8 cellular contexts compared by ENCODE assay signal in genomic region chr17:7260601-7261376, GRCh38. TPM values are rescaled to one million over a fixed set of nuclear protein-coding genes. Genes with fewer than 3 reads are reported as not detected.
A peak's percentile ranks its signal among the peaks of the same experiment; 100 is the strongest.
DNase-seq lines count a peak whose midpoint lies in the region; ATAC-seq and TF ChIP-seq lines count a peak whose summit lies in the region.

No MANE protein-coding gene starts in this region.

- H3K4me3 ChIP-seq in AG04450 (ENCODE audit: low read depth, low read length) (peak overlapping the region; percentile 40; the same call in 1 of the 2 replicates), heart right ventricle (peak overlapping the region; percentile 35 to 61 (median 52))

- H3K9me3 ChIP-seq in AG04450 (ENCODE audit: control insufficient read depth, insufficient read depth, low read length) (no peaks in the 10 kb centered on the region; the same call in 1 of the 2 replicates), heart right ventricle (no peaks in the 10 kb centered on the region)

- peaks cover 3 to 9% of the 10 kb centered on the region in 2 donors for H3K36me3 Mint-ChIP-seq in activated T-cell treated with anti-CD3 and anti-CD28 coated beads, Interleukin-2, amount 50 U/mL, for 72 hours (ENCODE audit: insufficient read depth in 2 of 2)

- POLR2A ChIA-PET in AG04450 (lab: Yijun Ruan, JAX): no interaction called here

- DNase-seq in AG04450 (ENCODE audit: low read depth, low spot score) (no peak), GM20000 (ENCODE audit: low spot score) (peak; percentile 71), heart right ventricle (no peak), retina (peak; percentile 69), superior temporal gyrus (ENCODE audit: extremely low spot score) (no peak), foreskin melanocyte (no peak)
- DNase-seq in activated T-cell treated with anti-CD3 and anti-CD28 coated beads, Interleukin-2, amount 50 U/mL, for 72 hours: no peak

- peaks cover 0 to 41% (median 24%) of the 10 kb centered on the region in 9 donors for H3K36me3 ChIP-seq in heart right ventricle

- H3K27ac ChIP-seq in AG04450 (ENCODE audit: low read depth, low read length) (no peak overlapping the region), heart right ventricle (peak overlapping the region in 4 of 10 donors; percentile 11 to 65 (median 20))

- peaks cover 7 to 41% (median 29%) of the 10 kb centered on the region in 9 donors for H3K4me1 ChIP-seq in heart right ventricle

- peaks cover 40% of the 10 kb centered on the region for H3K4me1 Mint-ChIP-seq in activated T-cell treated with anti-CD3 and anti-CD28 coated beads, Interleukin-2, amount 50 U/mL, for 72 hours (ENCODE audit: low read depth)

- peak; percentile 46 to 53 for ATAC-seq in activated T-cell treated with anti-CD3 and anti-CD28 coated beads, Interleukin-2, amount 50 U/mL, for 72 hours (replicated peaks in 1 of 2)
- ATAC-seq in heart right ventricle (peak; percentile 43 to 71 (median 60)), HG02870 (IDR thresholded peaks at IDR 0.05; ENCODE audit: unreplicated experiment) (no peak)

- H3K27me3 Mint-ChIP-seq in activated T-cell treated with anti-CD3 and anti-CD28 coated beads, Interleukin-2, amount 50 U/mL, for 72 hours (ENCODE audit: low read depth): peaks cover 21% of the 10 kb centered on the region

- no peak for TF ChIP-seq CTCF in AG04450 (IDR thresholded peaks at IDR 0.05; ENCODE audit: low read depth, low read length)
- TF ChIP-seq CTCF in GM20000 (IDR thresholded peaks at IDR 0.05; ENCODE audit: extremely low read depth, missing control alignments): no peak
- no peak for TF ChIP-seq CTCF in heart right ventricle (IDR thresholded peaks at IDR 0.05)

- intact Hi-C loops in heart right ventricle (cut with DNase I): loop anchor here in 1 of 10 donors (5.0 kb wide), 1 partner anchor 47 kb away; the partner anchor contains the start of gene EIF5A

- no peak overlapping the region for H3K27ac Mint-ChIP-seq in activated T-cell treated with anti-CD3 and anti-CD28 coated beads, Interleukin-2, amount 50 U/mL, for 72 hours

- H3K4me3 Mint-ChIP-seq in activated T-cell treated with anti-CD3 and anti-CD28 coated beads, Interleukin-2, amount 50 U/mL, for 72 hours: peak overlapping the region; percentile 59 to 68

- CTCF ChIA-PET in AG04450 (lab: Charles Lee): no interaction called here

- no peaks in the 10 kb centered on the region for H3K9me3 Mint-ChIP-seq in activated T-cell treated with anti-CD3 and anti-CD28 coated beads, Interleukin-2, amount 50 U/mL, for 72 hours

- H3K27me3 ChIP-seq in AG04450 (ENCODE audit: control insufficient read depth, insufficient read depth, low read length): peaks cover 8% of the 10 kb centered on the region
- peaks cover 14 to 57% (median 46%) of the 10 kb centered on the region in 7 donors for H3K27me3 ChIP-seq in heart right ventricle

- 6 to 9% methylated on average over 53 of the region's 53 CpGs for WGBS in heart right ventricle, 2 donors

RNA-seq across cellular contexts. Expression of gene CLDN7, which starts 1.5 kb away (rescaled TPM):
- 0.84 and 1.0 TPM in 2 replicates for polyA plus RNA-seq in AG04450 (2011; rRNA removed)
- polyA minus RNA-seq in AG04450 (2011; rRNA and poly(A)+ RNA removed): 0.26 and 1.2 TPM in 2 replicates
- 1 to 10 TPM; 1.9 to 3.1 TPM for total RNA-seq in activated T-cell treated with anti-CD3 and anti-CD28 coated beads, Interleukin-2, amount 50 U/mL, for 72 hours
- total RNA-seq in heart right ventricle: 1 to 10 TPM in 3 of 10 donors, under 1 TPM in 7; 0.39 to 2.5 (median 0.80) TPM
- polyA plus RNA-seq in heart right ventricle: 1 to 10 TPM; 1.3 to 1.6 TPM

RNA-seq across cellular contexts. Expression of gene ELP5, which starts 8.8 kb away (rescaled TPM):
- polyA plus RNA-seq in AG04450 (2011; rRNA removed) (25.9 and 28.0 TPM in 2 replicates), heart right ventricle (10 to 100 TPM; 29.0 to 41.4 TPM)
- polyA minus RNA-seq in AG04450 (2011; rRNA and poly(A)+ RNA removed): 23.7 and 27.8 TPM in 2 replicates
- 10 to 100 TPM; 62.1 to 89.5 TPM for total RNA-seq in activated T-cell treated with anti-CD3 and anti-CD28 coated beads, Interleukin-2, amount 50 U/mL, for 72 hours
- total RNA-seq in heart right ventricle: 100 to 1,000 TPM in 1 of 10 donors, 10 to 100 TPM in 9; 30.8 to 110 (median 54.8) TPM

RNA-seq across cellular contexts. Expression of gene CTDNEP1, which starts 9.3 kb away (rescaled TPM):
- 115 and 151 TPM in 2 replicates for polyA plus RNA-seq in AG04450 (2011; rRNA removed)
- 144 and 171 TPM in 2 replicates for polyA minus RNA-seq in AG04450 (2011; rRNA and poly(A)+ RNA removed)
- 100 to 1,000 TPM; 184 to 186 TPM for total RNA-seq in activated T-cell treated with anti-CD3 and anti-CD28 coated beads, Interleukin-2, amount 50 U/mL, for 72 hours
- 100 to 1,000 TPM in 8 of 10 donors, 10 to 100 TPM in 2; 94.6 to 135 (median 110) TPM for total RNA-seq in heart right ventricle
- polyA plus RNA-seq in heart right ventricle: 100 to 1,000 TPM in 1 of 2 donors, 10 to 100 TPM in 1; 56.3 to 116 TPM

RNA-seq across cellular contexts. Expression of gene GABARAP, which starts 18.5 kb away (rescaled TPM):
- polyA plus RNA-seq in AG04450 (2011; rRNA removed) (929 and 984 TPM in 2 replicates), heart right ventricle (100 to 1,000 TPM; 540 to 733 TPM)
- polyA minus RNA-seq in AG04450 (2011; rRNA and poly(A)+ RNA removed): 405 and 431 TPM in 2 replicates
- 100 to 1,000 TPM; 244 to 246 TPM for total RNA-seq in activated T-cell treated with anti-CD3 and anti-CD28 coated beads, Interleukin-2, amount 50 U/mL, for 72 hours
- total RNA-seq in heart right ventricle: 100 to 1,000 TPM; 440 to 567 (median 501) TPM

RNA-seq across cellular contexts. Expression of gene SLC2A4, which starts 20.7 kb away (rescaled TPM):
- polyA plus RNA-seq in AG04450 (2011; rRNA removed) (0.15 and 0.21 TPM in 2 replicates), heart right ventricle (100 to 1,000 TPM in 1 of 2 donors, 10 to 100 TPM in 1; 41.8 to 140 TPM)
- 0.22 and 0.51 TPM in 2 replicates for polyA minus RNA-seq in AG04450 (2011; rRNA and poly(A)+ RNA removed)
- under 1 TPM; 0.07 to 0.17 TPM for total RNA-seq in activated T-cell treated with anti-CD3 and anti-CD28 coated beads, Interleukin-2, amount 50 U/mL, for 72 hours
- 100 to 1,000 TPM in 9 of 10 donors, 10 to 100 TPM in 1; 98.1 to 186 (median 177) TPM for total RNA-seq in heart right ventricle

Comparison
In these comparisons a context has a peak if more than half of its experiments do, and no peak if none do; other contexts are left out.
1. DNase-seq: peak in GM20000 (single experiment) and retina (single experiment); none in AG04450 (single experiment), activated T-cell treated with anti-CD3 and anti-CD28 coated beads, Interleukin-2, amount 50 U/mL, for 72 hours (0 of 2), heart right ventricle (0 of 2), superior temporal gyrus (single experiment) and foreskin melanocyte (single experiment).